ENCODE assay signal across 14 cellular contexts in genomic region chr17:67836205-67836987, GRCh38. TPM values are rescaled to one million over a fixed set of nuclear protein-coding genes. Genes with fewer than 3 reads are reported as not detected.
DNase-seq lines count a peak whose midpoint lies in the region; ATAC-seq and TF ChIP-seq lines count a peak whose summit lies in the region.
"Had no signal": no experiment of that assay in that cellular context is flagged by ENCODE, and none has a peak within 500 bp of the region (broad histone marks: within the 10 kb centered on the region; RNA-seq: fewer than 3 reads in every experiment).

No MANE protein-coding gene starts in this region.

- TF ChIP-seq CTCF in PC-3 (conservative IDR thresholded peaks at IDR 0.05; ENCODE audit: low read depth, low read length) (no peak), fibroblast of lung (conservative IDR thresholded peaks at IDR 0.05 in 1 of 2, IDR thresholded peaks at IDR 0.05 in 1 of 2; ENCODE audit: low read depth in 1 of 2, low read length in 2 of 2) (no peak), endothelial cell (IDR thresholded peaks at IDR 0.05; ENCODE audit: unreplicated experiment) (no peak)

- POLR2A ChIA-PET in PC-3 (lab: Charles Lee; ENCODE audit: unreplicated experiment) = no interaction called here

- no peaks in the 10 kb centered on the region for H3K9me3 Mint-ChIP-seq in activated T-cell treated with anti-CD3 and anti-CD28 coated beads, Interleukin-2, amount 50 U/mL, for 4 hours
- H3K9me3 Mint-ChIP-seq in endothelial cell (ENCODE audit: unreplicated experiment) = no peaks in the 10 kb centered on the region

- DNase-seq in activated T-cell treated with anti-CD3 and anti-CD28 coated beads, Interleukin-2, amount 50 U/mL, for 4 hours = no peak
- no peak for DNase-seq in activated T-cell treated with anti-CD3 and anti-CD28 coated beads, Interleukin-2, amount 50 U/mL, for 1 hour
- DNase-seq in PC-3 (peak; percentile 19), fibroblast of lung (ENCODE audit: low read depth in 2 of 2) (peak; percentile 29 to 72), endothelial cell (ENCODE audit: low spot score) (no peak), NCI-H1436 treated with DMSO at 0.1 percent for 48 hours (lab: John Stamatoyannopoulos, UW) (no peak)
- DNase-seq in stimulated activated CD8-positive, alpha-beta memory T cell treated with anti-CD3 and anti-CD28 coated beads, Interleukin-4, amount 100 ng/mL, for 48 hours = peak; percentile 13
- DNase-seq: left lung, MV-4-11, NCI-H774, retina had no signal

- intact Hi-C loops in PC-3 (cut with micrococcal nuclease) = no loop called here

- H3K9me2 ChIP-seq in PC-3 (replicated peaks; ENCODE audit: low read length) = no peaks in the 10 kb centered on the region

- H3K36me3 ChIP-seq in PC-3 (ENCODE audit: low read depth, low read length) (no peaks in the 10 kb centered on the region), fibroblast of lung (ENCODE audit: control insufficient read depth, insufficient read depth, low read length) (no peaks in the 10 kb centered on the region)
- H3K36me3 ChIP-seq: gastroesophageal sphincter, left lung had no signal

- H3K79me2 ChIP-seq in PC-3 (ENCODE audit: low read length) (peaks cover 98% of the 10 kb centered on the region), fibroblast of lung (ENCODE audit: control insufficient read depth, insufficient read depth, low read length) (peaks cover 70% of the 10 kb centered on the region)

- no peaks in the 10 kb centered on the region for H3K27me3 Mint-ChIP-seq in activated T-cell treated with anti-CD3 and anti-CD28 coated beads, Interleukin-2, amount 50 U/mL, for 4 hours (ENCODE audit: low read depth)
- H3K27me3 Mint-ChIP-seq in endothelial cell (ENCODE audit: unreplicated experiment) = peaks cover 2% of the 10 kb centered on the region
- H3K27me3 Mint-ChIP-seq: activated CD8-positive, alpha-beta memory T cell treated with anti-CD3 and anti-CD28 coated beads, Interleukin-2, amount 10 ng/mL, durations not matched to agents 7 days and 5 days had no signal

- no peaks in the 10 kb centered on the region for H3F3A ChIP-seq in PC-3 (ENCODE audit: low read length, unreplicated experiment)

- H3K27ac Mint-ChIP-seq in endothelial cell (ENCODE audit: unreplicated experiment) = no peak overlapping the region
- H3K27ac Mint-ChIP-seq: activated CD8-positive, alpha-beta memory T cell treated with anti-CD3 and anti-CD28 coated beads, Interleukin-2, amount 10 ng/mL, durations not matched to agents 7 days and 5 days had no signal

- H3K4me3 Mint-ChIP-seq in activated T-cell treated with anti-CD3 and anti-CD28 coated beads, Interleukin-2, amount 50 U/mL, for 4 hours = peak overlapping the region; percentile 26
- H3K4me3 Mint-ChIP-seq in endothelial cell (ENCODE audit: unreplicated experiment) = no peak overlapping the region
- H3K4me3 Mint-ChIP-seq: activated CD8-positive, alpha-beta memory T cell treated with anti-CD3 and anti-CD28 coated beads, Interleukin-2, amount 10 ng/mL, durations not matched to agents 7 days and 5 days had no signal

- no peak overlapping the region for H3K4me3 ChIP-seq in PC-3 (ENCODE audit: low read length)
- no peak overlapping the region for H3K4me3 ChIP-seq in fibroblast of lung (replicated peaks in 1 of 4; ENCODE audit: control extremely low read depth in 1 of 4, insufficient read depth in 1 of 4, low read depth in 3 of 4, low read length in 4 of 4)
- H3K4me3 ChIP-seq: gastroesophageal sphincter, left lung had no signal

- peaks cover 76% of the 10 kb centered on the region for H3K4me1 Mint-ChIP-seq in activated T-cell treated with anti-CD3 and anti-CD28 coated beads, Interleukin-2, amount 50 U/mL, for 4 hours (ENCODE audit: low read depth)
- peaks cover 8% of the 10 kb centered on the region for H3K4me1 Mint-ChIP-seq in endothelial cell (ENCODE audit: unreplicated experiment)

- H3K9me3 ChIP-seq in PC-3 (ENCODE audit: low read length) (no peaks in the 10 kb centered on the region), fibroblast of lung (ENCODE audit: control insufficient read depth, insufficient read depth, low read depth, low read length) (no peaks in the 10 kb centered on the region)
- H3K9me3 ChIP-seq: gastroesophageal sphincter, left lung had no signal

- peak; percentile 91 to 92 for ATAC-seq in activated T-cell treated with anti-CD3 and anti-CD28 coated beads, Interleukin-2, amount 50 U/mL, for 4 hours
- ATAC-seq in PC-3 (no peak), HG02970 (IDR thresholded peaks at IDR 0.05; ENCODE audit: low FRiP score, unreplicated experiment) (no peak)
- ATAC-seq: activated CD8-positive, alpha-beta memory T cell treated with anti-CD3 and anti-CD28 coated beads, Interleukin-2, amount 10 ng/mL, durations not matched to agents 7 days and 5 days; gastroesophageal sphincter; left lung had no signal

- no peak overlapping the region for H3K4me2 ChIP-seq in PC-3 (ENCODE audit: low read length)
- H3K4me2 ChIP-seq in fibroblast of lung (ENCODE audit: extremely low read depth, insufficient read depth, low read length) = peak overlapping the region; percentile 66

- H3K27me3 ChIP-seq in PC-3 (ENCODE audit: low read length) (no peaks in the 10 kb centered on the region), fibroblast of lung (ENCODE audit: control insufficient read depth, insufficient read depth, low read length) (no peaks in the 10 kb centered on the region)
- H3K27me3 ChIP-seq: gastroesophageal sphincter, left lung had no signal

- CTCF ChIA-PET in PC-3 (lab: Charles Lee) = no interaction called here

- BruUV-seq in PC-3 (replicated peaks; lab: Mats Ljungman, UMichigan) = no TSS peak

- H3K4me1 ChIP-seq in PC-3 (ENCODE audit: insufficient read depth, low read length) (peaks cover 10% of the 10 kb centered on the region), fibroblast of lung (ENCODE audit: control insufficient read depth, extremely low read depth, insufficient read depth, low read length) (peaks cover 9% of the 10 kb centered on the region)

- H3K36me3 Mint-ChIP-seq in activated T-cell treated with anti-CD3 and anti-CD28 coated beads, Interleukin-2, amount 50 U/mL, for 4 hours (ENCODE audit: insufficient read depth) = peaks cover 3% of the 10 kb centered on the region
- no peaks in the 10 kb centered on the region for H3K36me3 Mint-ChIP-seq in endothelial cell (ENCODE audit: low read depth, unreplicated experiment)

- H3K9ac ChIP-seq in PC-3 (ENCODE audit: low read length) (no peak overlapping the region), fibroblast of lung (ENCODE audit: insufficient read depth, low read length) (no peak overlapping the region)

- H3K27ac ChIP-seq in PC-3 (ENCODE audit: low read length) (no peak overlapping the region), fibroblast of lung (ENCODE audit: insufficient read depth, low read length) (no peak overlapping the region)
- H3K27ac ChIP-seq: left lung had no signal

- H4K20me1 ChIP-seq in PC-3 (ENCODE audit: low read length) = peaks cover 39% of the 10 kb centered on the region; the same call in 1 of the 2 replicates
- no peaks in the 10 kb centered on the region for H4K20me1 ChIP-seq in fibroblast of lung (ENCODE audit: control insufficient read depth, extremely low read depth, insufficient read depth, low read length)

- H2AFZ ChIP-seq in PC-3 (ENCODE audit: low read length) (no peak overlapping the region), fibroblast of lung (ENCODE audit: low read length) (no peak overlapping the region)

RNA-seq across cellular contexts. Expression of gene BPTF, which starts 11.1 kb away (rescaled TPM):
- total RNA-seq in activated T-cell treated with anti-CD3 and anti-CD28 coated beads, Interleukin-2, amount 50 U/mL, for 4 hours = 10 to 100 TPM; 62.1 to 67.7 (median 62.2) TPM
- total RNA-seq in PC-3 (2014; rRNA removed) (53.8 and 61.8 TPM in 2 replicates), fibroblast of lung (22.6 and 35.8 TPM in 2 replicates), endothelial cell (ENCODE audit: unreplicated experiment) (115 TPM)
- polyA plus RNA-seq in fibroblast of lung = 38.6 TPM in 2 replicates
- 22.0 and 25.4 TPM in 2 replicates for polyA plus RNA-seq in fibroblast of lung (2012)
- 62.4 and 78.8 TPM in 2 replicates for polyA minus RNA-seq in fibroblast of lung (ENCODE audit: low replicate concordance)

Comparison
In these comparisons a context has a peak if more than half of its experiments do, and no peak if none do; other contexts are left out.
1. ATAC-seq: peak in activated T-cell treated with anti-CD3 and anti-CD28 coated beads, Interleukin-2, amount 50 U/mL, for 4 hours (2 of 2); none in PC-3 (single experiment) and HG02970 (single experiment).
2. DNase-seq: peak in PC-3 (single experiment), fibroblast of lung (2 of 2) and stimulated activated CD8-positive, alpha-beta memory T cell treated with anti-CD3 and anti-CD28 coated beads, Interleukin-4, amount 100 ng/mL, for 48 hours (single experiment); none in activated T-cell treated with anti-CD3 and anti-CD28 coated beads, Interleukin-2, amount 50 U/mL, for 4 hours (single experiment), activated T-cell treated with anti-CD3 and anti-CD28 coated beads, Interleukin-2, amount 50 U/mL, for 1 hour (single experiment), endothelial cell (single experiment) and NCI-H1436 treated with DMSO at 0.1 percent for 48 hours (single experiment).